Comparison of ENCODE assay signal across 8 cellular contexts in genomic region chr4:825063-825968, GRCh38. TPM values are rescaled to one million over a fixed set of nuclear protein-coding genes. Genes with fewer than 3 reads are reported as not detected.
DNase-seq lines count a peak whose midpoint lies in the region; TF ChIP-seq lines count a peak whose summit lies in the region.

No MANE protein-coding gene starts in this region.

- no peak overlapping the region for H2BK15ac ChIP-seq in neuronal stem cell (ENCODE audit: low read length)

- H4K91ac ChIP-seq in neuronal stem cell (ENCODE audit: low read depth, low read length, poor library complexity): no peak overlapping the region

- H2AFZ ChIP-seq in neuronal stem cell (ENCODE audit: low read length): peak overlapping the region; percentile 76

- H2AK5ac ChIP-seq in neuronal stem cell (ENCODE audit: low read depth, low read length): no peak overlapping the region

- peaks cover 0 to 1% of the 10 kb centered on the region in 2 donors for H3K9me3 ChIP-seq in neuronal stem cell (replicated peaks in 1 of 2; ENCODE audit: control insufficient read depth in 2 of 2, insufficient read depth in 1 of 2, low read depth in 1 of 2, low read length in 2 of 2)

- H3K27me3 ChIP-seq in neuronal stem cell (ENCODE audit: control insufficient read depth in 3 of 3, insufficient read depth in 3 of 3, low read depth in 1 of 3, low read length in 3 of 3) (peaks cover 13 to 75% (median 63%) of the 10 kb centered on the region in 3 experiments), brain microvascular endothelial cell (replicated peaks) (peaks cover 54% of the 10 kb centered on the region)

- H4K8ac ChIP-seq in neuronal stem cell (ENCODE audit: low read depth, low read length): no peak overlapping the region

- no peak overlapping the region for H2BK5ac ChIP-seq in neuronal stem cell (ENCODE audit: low read length)

- no peak for TF ChIP-seq POLR2A in erythroblast (IDR thresholded peaks at IDR 0.05; ENCODE audit: low read length)

- H3K18ac ChIP-seq in neuronal stem cell (ENCODE audit: low read length): no peak overlapping the region

- H3K9ac ChIP-seq in neuronal stem cell (ENCODE audit: low read depth, low read length, poor library complexity): no peak overlapping the region

- peak overlapping the region; percentile 55 for H3K23ac ChIP-seq in neuronal stem cell (ENCODE audit: low read depth, low read length, poor library complexity)

- H3K27ac ChIP-seq in neuronal stem cell (replicated peaks; ENCODE audit: low read length) (no peak overlapping the region), brain microvascular endothelial cell (no peak overlapping the region)

- H3K4me3 ChIP-seq in neuronal stem cell (ENCODE audit: low read length in 2 of 2): peak overlapping the region in 1 of 2 donors; percentile 38
- H3K4me3 ChIP-seq in brain microvascular endothelial cell (ENCODE audit: low read depth, low read length): no peak overlapping the region

- H3K4me2 ChIP-seq in neuronal stem cell (ENCODE audit: insufficient read depth, low read length, poor library complexity, severe bottlenecking): peak overlapping the region; percentile 40

- H3K14ac ChIP-seq in neuronal stem cell (ENCODE audit: low read length): no peak overlapping the region

- TF ChIP-seq CTCF in brain microvascular endothelial cell (IDR thresholded peaks at IDR 0.05; ENCODE audit: low read depth, low read length, missing control alignments): no peak

- H2BK120ac ChIP-seq in neuronal stem cell (ENCODE audit: low read depth, low read length): no peak overlapping the region

- H3K4me1 ChIP-seq in neuronal stem cell (ENCODE audit: control insufficient read depth in 2 of 2, insufficient read depth in 1 of 2, low read depth in 1 of 2, low read length in 2 of 2): peaks cover 2 to 14% of the 10 kb centered on the region in 2 donors

- no peaks in the 10 kb centered on the region for H3K36me3 ChIP-seq in neuronal stem cell (replicated peaks in 1 of 2; ENCODE audit: control insufficient read depth in 2 of 2, insufficient read depth in 2 of 2, low read length in 2 of 2)
- H3K36me3 ChIP-seq in brain microvascular endothelial cell (replicated peaks): no peaks in the 10 kb centered on the region

- no peak overlapping the region for H2BK12ac ChIP-seq in neuronal stem cell (ENCODE audit: low read length)

- H3K79me1 ChIP-seq in neuronal stem cell (ENCODE audit: low read depth, low read length): peaks cover 4% of the 10 kb centered on the region

- DNase-seq in DMS 273 (lab: John Stamatoyannopoulos, UW; ENCODE audit: unreplicated experiment): peak; percentile 55
- DNase-seq in DMS 273 treated with DMSO at 0.1 percent for 48 hours (lab: John Stamatoyannopoulos, UW): no peak
- DNase-seq in RKO (ENCODE audit: low spot score): peak; percentile 40
- DNase-seq in erythroblast (lab: John Stamatoyannopoulos, UW): peak; percentile 23 to 26
- peak; percentile 48 for DNase-seq in neuronal stem cell (ENCODE audit: low spot score)
- no peak for DNase-seq in inferior parietal cortex (ENCODE audit: extremely low spot score)
- no peak for DNase-seq in activated CD8-positive, alpha-beta memory T cell treated with anti-CD3 and anti-CD28 coated beads, Interleukin-2, amount 50 U/mL, for 48 hours
- no peak for DNase-seq in brain microvascular endothelial cell

- WGBS in neuronal stem cell (ENCODE audit: extremely low coverage in 2 of 2, insufficient read length in 2 of 2, insufficient replicate concordance in 1 of 2), 2 donors: no CpG with 5 or more reads among the region's 94 CpGs

- in situ Hi-C loops in brain microvascular endothelial cell (cut with HindIII; ENCODE audit: low pct_ligation_motif_present, low sequenced_read_pairs): no loop called here

- no peak overlapping the region for H3K4ac ChIP-seq in neuronal stem cell (ENCODE audit: low read length)

RNA-seq across cellular contexts. Expression of gene CPLX1, which starts 0.6 kb away (rescaled TPM):
- polyA plus RNA-seq in neuronal stem cell (2013, experiment 1 of 2): 0.13 TPM
- polyA plus RNA-seq in neuronal stem cell (2013, experiment 2 of 2): 0.12 TPM

Comparison
In these comparisons a context has a peak if more than half of its experiments do, and no peak if none do; other contexts are left out.
1. DNase-seq: peak in DMS 273 (single experiment), RKO (single experiment), erythroblast (2 of 2) and neuronal stem cell (single experiment); none in DMS 273 treated with DMSO at 0.1 percent for 48 hours (single experiment), inferior parietal cortex (single experiment), activated CD8-positive, alpha-beta memory T cell treated with anti-CD3 and anti-CD28 coated beads, Interleukin-2, amount 50 U/mL, for 48 hours (single experiment) and brain microvascular endothelial cell (single experiment).